Comparison of ENCODE assay signal across 26 cellular contexts in the genomic region with DNA sequence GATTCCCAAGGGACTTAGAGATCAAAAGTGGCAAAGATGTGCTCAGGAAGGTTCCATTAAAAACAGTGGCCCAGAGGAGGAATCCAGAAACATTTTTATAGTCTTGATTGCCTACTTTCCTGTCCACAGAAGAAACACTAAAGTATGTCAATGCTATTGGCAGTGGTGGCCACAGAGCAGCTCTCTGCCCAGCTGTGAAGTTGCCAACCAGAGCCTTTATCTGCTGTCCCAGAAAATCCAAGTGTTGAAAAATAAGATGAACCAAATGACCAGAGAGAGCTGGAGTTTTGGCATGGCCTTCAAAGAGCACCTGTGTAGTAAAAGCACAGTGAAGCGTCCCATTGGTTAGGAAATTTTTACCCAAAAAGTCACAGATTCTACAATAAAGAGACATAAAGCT.
"Had no signal": no experiment of that assay in that cellular context is flagged by ENCODE, and none has a peak within 500 bp of the region (broad histone marks: within the 10 kb centered on the region; RNA-seq: fewer than 3 reads in every experiment).

No MANE protein-coding gene starts in this region.

- H3K9me3 ChIP-seq: esophagus muscularis mucosa, gastroesophageal sphincter, heart left ventricle, left lung, ovary, psoas muscle, right lobe of liver, thyroid gland, vagina had no signal

- H3K9me3 Mint-ChIP-seq: stimulated activated naive CD8-positive, alpha-beta T cell treated with anti-CD3 and anti-CD28 coated beads, Interleukin-15, amount 100 ng/mL, for 72 hours had no signal

- H3K4me1 ChIP-seq: foreskin keratinocyte, psoas muscle, right lobe of liver had no signal

- ATAC-seq: foreskin keratinocyte; gastroesophageal sphincter; heart left ventricle; left lung; naive thymus-derived CD4-positive, alpha-beta T cell; psoas muscle; right lobe of liver; stimulated activated naive CD8-positive, alpha-beta T cell treated with anti-CD3 and anti-CD28 coated beads, Interleukin-15, amount 100 ng/mL, for 72 hours had no signal

- H3K27me3 ChIP-seq: esophagus muscularis mucosa, foreskin keratinocyte, gastroesophageal sphincter, heart left ventricle, hepatocyte, left lung, ovary, right lobe of liver, thyroid gland, vagina had no signal

- H3K36me3 ChIP-seq: ovary had no signal

- H3K27ac ChIP-seq: coronary artery, foreskin keratinocyte, hepatocyte, left lung, ovary, psoas muscle, right lobe of liver, thyroid gland, vagina had no signal

- H3K4me1 Mint-ChIP-seq: stimulated activated naive CD8-positive, alpha-beta T cell treated with anti-CD3 and anti-CD28 coated beads, Interleukin-15, amount 100 ng/mL, for 72 hours had no signal

- H3K4me3 Mint-ChIP-seq: naive thymus-derived CD4-positive, alpha-beta T cell; stimulated activated naive CD8-positive, alpha-beta T cell treated with anti-CD3 and anti-CD28 coated beads, Interleukin-15, amount 100 ng/mL, for 72 hours had no signal

- H3K27ac Mint-ChIP-seq: stimulated activated naive CD8-positive, alpha-beta T cell treated with anti-CD3 and anti-CD28 coated beads, Interleukin-15, amount 100 ng/mL, for 72 hours had no signal

- DNase-seq: dermis blood vessel endothelial cell; effector memory CD4-positive, alpha-beta T cell; foreskin keratinocyte; heart left ventricle; left cardiac atrium; left lung; mesendoderm; midbrain; naive thymus-derived CD4-positive, alpha-beta T cell; occipital lobe; ovary; posterior cingulate gyrus; psoas muscle; right lobe of liver; small intestine; stimulated activated CD4-positive, alpha-beta T cell treated with anti-CD3 and anti-CD28 coated beads, Interleukin-15, amount 100 ng/mL, for 24 hours; stimulated activated CD4-positive, alpha-beta T cell treated with anti-CD3 and anti-CD28 coated beads, Interleukin-2, amount 100 ng/mL, for 48 hours; stimulated activated naive CD4-positive, alpha-beta T cell; stimulated activated naive CD8-positive, alpha-beta T cell treated with anti-CD3 and anti-CD28 coated beads, Interleukin-15, amount 100 ng/mL, for 72 hours; thyroid gland; trophoblast cell had no signal

- H3K27me3 Mint-ChIP-seq: naive thymus-derived CD4-positive, alpha-beta T cell; stimulated activated naive CD8-positive, alpha-beta T cell treated with anti-CD3 and anti-CD28 coated beads, Interleukin-15, amount 100 ng/mL, for 72 hours had no signal

- H3K4me3 ChIP-seq: coronary artery, esophagus muscularis mucosa, gastroesophageal sphincter, heart left ventricle, hepatocyte, left lung, ovary, psoas muscle, right lobe of liver, thyroid gland, vagina had no signal
